ENCODE assay signal across 1 cellular context in the genomic region with DNA sequence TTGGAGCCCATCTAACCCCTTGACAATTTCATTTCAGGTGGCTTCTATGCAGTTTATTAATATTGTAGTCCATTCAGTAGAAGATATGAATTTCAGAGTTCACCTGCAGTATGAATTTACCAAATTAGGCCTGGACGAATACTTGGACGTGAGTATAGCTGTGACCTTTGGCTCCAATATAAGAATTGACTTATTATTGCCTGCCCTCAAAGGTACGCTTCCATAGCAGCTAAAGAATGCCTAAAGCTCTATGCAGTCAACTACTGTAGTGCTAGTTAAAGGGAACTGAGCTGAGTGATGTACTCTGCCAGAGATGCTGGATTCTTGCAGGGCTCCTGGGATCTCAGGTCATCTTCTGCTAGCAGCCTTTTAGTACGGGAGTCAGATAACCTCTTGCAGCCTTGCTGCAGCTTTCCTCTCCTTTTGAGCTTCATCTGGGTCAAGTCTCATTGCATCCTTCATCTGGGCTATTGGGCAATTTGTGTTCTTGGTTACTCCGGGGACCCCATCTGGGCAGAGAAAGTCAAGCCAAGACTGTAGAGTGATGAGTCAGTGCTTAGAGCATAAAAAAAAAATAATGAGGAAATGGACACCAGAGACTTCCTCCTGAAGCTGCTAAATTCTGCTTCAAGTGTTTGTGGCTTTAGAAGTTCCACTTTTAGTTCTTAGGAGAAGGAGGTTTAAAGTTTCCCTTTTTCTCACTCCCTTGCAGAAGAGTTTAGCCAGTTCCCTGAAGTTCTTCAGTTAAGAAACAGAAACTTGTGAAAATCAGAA.
TF ChIP-seq lines count a peak whose summit lies in the region.

No MANE protein-coding gene starts in this region.

TF ChIP-seq in K562, 482 proteins besides CTCF, POLR2A, EP300 and RAD21 (continued from another document):
- TF ChIP-seq CEBPG (CRISPR knock-in tag; IDR thresholded peaks at IDR 0.05) (no peak), CEBPG (tag; conservative IDR thresholded peaks at IDR 0.05 in 1 of 2, IDR thresholded peaks at IDR 0.05 in 1 of 2) (peak; percentile 80 to 94), HDAC3 (IDR thresholded peaks at IDR 0.05; ENCODE audit: borderline replicate concordance, partially characterized antibody) (no peak), FOXJ2 (tag; IDR thresholded peaks at IDR 0.05) (no peak), JUND (IDR thresholded peaks at IDR 0.05; ENCODE audit: borderline replicate concordance, low read depth, low read length) (no peak), JUND (tag; IDR thresholded peaks at IDR 0.05; ENCODE audit: borderline replicate concordance, low read depth, low read length) (0 out of 3 replicates have a peak, but pooled peaks have one; percentile 26), MAX (CRISPR knock-in tag; IDR thresholded peaks at IDR 0.05) (no peak), FOXP1 (CRISPR knock-in tag; IDR thresholded peaks at IDR 0.05) (no peak), RERE (CRISPR knock-in tag; IDR thresholded peaks at IDR 0.05; ENCODE audit: borderline replicate concordance) (no peak), NFE2 (IDR thresholded peaks at IDR 0.05; ENCODE audit: low read depth) (peak; percentile 15; the same call in 1 of the 2 replicates), ZNF445 (CRISPR knock-in tag; IDR thresholded peaks at IDR 0.05; ENCODE audit: low read depth) (no peak), FOSL1 (tag; conservative IDR thresholded peaks at IDR 0.05) (peak; percentile 66), ZNF384 (IDR thresholded peaks at IDR 0.05; ENCODE audit: low read depth, low read length) (0 out of 2 replicates have a peak, but pooled peaks have one; percentile 14)
